ENCODE assay signal across 19 cellular contexts in genomic region chr14:98963610-98964009, GRCh38.
DNase-seq lines count a peak whose midpoint lies in the region; ATAC-seq and TF ChIP-seq lines count a peak whose summit lies in the region.
"Had no signal": no experiment of that assay in that cellular context is flagged by ENCODE, and none has a peak within 500 bp of the region (broad histone marks: within the 10 kb centered on the region; RNA-seq: fewer than 3 reads in every experiment).

No MANE protein-coding gene starts in this region.

- no peaks in the 10 kb centered on the region for H3K4me1 ChIP-seq in endodermal cell (ENCODE audit: control insufficient read depth, insufficient read depth, low read length)
- no peaks in the 10 kb centered on the region for H3K4me1 ChIP-seq in neutrophil (ENCODE audit: control insufficient read depth in 1 of 2, insufficient read depth in 1 of 2, low read depth in 1 of 2, low read length in 1 of 2)
- no peaks in the 10 kb centered on the region for H3K4me1 ChIP-seq in uterus

- H3K36me3 ChIP-seq in endodermal cell (ENCODE audit: control insufficient read depth, insufficient read depth, low read length) (no peaks in the 10 kb centered on the region), neutrophil (no peaks in the 10 kb centered on the region), uterus (no peaks in the 10 kb centered on the region)

- H3K4me1 Mint-ChIP-seq in activated naive CD8-positive, alpha-beta T cell (ENCODE audit: low read depth), result peaks cover 58% of the 10 kb centered on the region
- H3K4me1 Mint-ChIP-seq in activated naive CD8-positive, alpha-beta T cell treated with anti-CD3 and anti-CD28 coated beads for 36 hours, result peaks cover 49% of the 10 kb centered on the region
- H3K4me1 Mint-ChIP-seq in endodermal cell, result peaks cover 4% of the 10 kb centered on the region

- intact Hi-C loops in uterus (cut with DNase I; ENCODE audit: low total_unique reads), result no loop called here

- H3K9me3 ChIP-seq in endodermal cell (ENCODE audit: control insufficient read depth, low read length), result no peaks in the 10 kb centered on the region
- H3K9me3 ChIP-seq in neutrophil, result no peaks in the 10 kb centered on the region
- no peaks in the 10 kb centered on the region for H3K9me3 ChIP-seq in uterus

- H3K4me3 Mint-ChIP-seq in activated naive CD8-positive, alpha-beta T cell, result peak overlapping the region; percentile 34
- no peak overlapping the region for H3K4me3 Mint-ChIP-seq in activated naive CD8-positive, alpha-beta T cell treated with anti-CD3 and anti-CD28 coated beads for 36 hours
- no peak overlapping the region for H3K4me3 Mint-ChIP-seq in endodermal cell

- no peaks in the 10 kb centered on the region for H3K36me3 Mint-ChIP-seq in activated naive CD8-positive, alpha-beta T cell
- H3K36me3 Mint-ChIP-seq in activated naive CD8-positive, alpha-beta T cell treated with anti-CD3 and anti-CD28 coated beads for 36 hours, result no peaks in the 10 kb centered on the region
- no peaks in the 10 kb centered on the region for H3K36me3 Mint-ChIP-seq in endodermal cell (ENCODE audit: low read depth)

- TF ChIP-seq CTCF in LNCaP clone FGC (IDR thresholded peaks at IDR 0.05; ENCODE audit: control insufficient read depth, extremely low read depth, insufficient read depth), result no peak
- TF ChIP-seq CTCF in endodermal cell (conservative IDR thresholded peaks at IDR 0.05), result no peak
- TF ChIP-seq CTCF in neutrophil (IDR thresholded peaks at IDR 0.05), result no peak
- no peak for TF ChIP-seq CTCF in uterus (IDR thresholded peaks at IDR 0.05)

- no peak for ATAC-seq in GM19395 (IDR thresholded peaks at IDR 0.05; ENCODE audit: unreplicated experiment)
- ATAC-seq: HepG2, K562 had no signal

- no peak overlapping the region for H3K27ac ChIP-seq in endodermal cell (ENCODE audit: low read depth, low read length)
- H3K27ac ChIP-seq in neutrophil, result peak overlapping the region; percentile 44
- no peak overlapping the region for H3K27ac ChIP-seq in uterus
- H3K27ac ChIP-seq: C4-2B, HL-60 had no signal

- H3K27ac Mint-ChIP-seq in activated naive CD8-positive, alpha-beta T cell, result no peak overlapping the region
- H3K27ac Mint-ChIP-seq in activated naive CD8-positive, alpha-beta T cell treated with anti-CD3 and anti-CD28 coated beads for 36 hours, result no peak overlapping the region
- H3K27ac Mint-ChIP-seq in endodermal cell, result no peak overlapping the region

- H3K4me3 ChIP-seq in LNCaP clone FGC (ENCODE audit: low read depth, low read length), result no peak overlapping the region
- H3K4me3 ChIP-seq in endodermal cell (ENCODE audit: low read length), result no peak overlapping the region
- H3K4me3 ChIP-seq in neutrophil (ENCODE audit: low read depth in 1 of 2, low read length in 1 of 2), result no peak overlapping the region
- H3K4me3 ChIP-seq in uterus, result no peak overlapping the region
- H3K4me3 ChIP-seq: K562 had no signal

- no peak overlapping the region for H3K9ac ChIP-seq in endodermal cell (ENCODE audit: extremely low read depth, low read length, poor library complexity, severe bottlenecking)

- WGBS in endodermal cell (ENCODE audit: insufficient coverage in 1 of 2, insufficient read length in 1 of 2), 2 experiments, result 88% methylated on average over 2 of the region's 2 CpGs; no CpG with 5 or more reads in 1 of the 2 experiments

- DNase-seq in activated naive CD8-positive, alpha-beta T cell treated with anti-CD3 and anti-CD28 coated beads for 36 hours, result no peak
- DNase-seq in LNCaP clone FGC (ENCODE audit: low read depth) (peak; percentile 30), endodermal cell (peak; percentile 65), NCI-H774 (lab: John Stamatoyannopoulos, UW) (no peak), uterus (no peak)
- DNase-seq: EL, NCI-H1092 treated with DMSO at 0.1 percent for 48 hours, NCI-H1436 treated with DMSO at 0.1 percent for 48 hours, NCI-H2029 treated with DMSO at 0.1 percent for 48 hours, NCI-H226, NCI-H510A treated with DMSO at 0.1 percent for 48 hours, SHP77 had no signal

- TF ChIP-seq POLR2A in uterus (IDR thresholded peaks at IDR 0.05), result no peak

- H3K27me3 ChIP-seq in endodermal cell (ENCODE audit: control insufficient read depth, insufficient read depth, low read length, poor library complexity, severe bottlenecking) (no peaks in the 10 kb centered on the region), neutrophil (no peaks in the 10 kb centered on the region), uterus (no peaks in the 10 kb centered on the region)

- H3K9me3 Mint-ChIP-seq in activated naive CD8-positive, alpha-beta T cell (ENCODE audit: low read depth), result no peaks in the 10 kb centered on the region
- no peaks in the 10 kb centered on the region for H3K9me3 Mint-ChIP-seq in activated naive CD8-positive, alpha-beta T cell treated with anti-CD3 and anti-CD28 coated beads for 36 hours
- H3K9me3 Mint-ChIP-seq in endodermal cell, result no peaks in the 10 kb centered on the region

- no peaks in the 10 kb centered on the region for H3K27me3 Mint-ChIP-seq in activated naive CD8-positive, alpha-beta T cell
- no peaks in the 10 kb centered on the region for H3K27me3 Mint-ChIP-seq in activated naive CD8-positive, alpha-beta T cell treated with anti-CD3 and anti-CD28 coated beads for 36 hours
- H3K27me3 Mint-ChIP-seq in endodermal cell (ENCODE audit: insufficient read depth), result peaks cover 30% of the 10 kb centered on the region

Comparison
In these comparisons a context has a peak if more than half of its experiments do, and no peak if none do; other contexts are left out.
1. DNase-seq: peak in LNCaP clone FGC (single experiment) and endodermal cell (single experiment); none in activated naive CD8-positive, alpha-beta T cell treated with anti-CD3 and anti-CD28 coated beads for 36 hours (single experiment), NCI-H774 (single experiment) and uterus (0 of 2).